Comparison of ENCODE assay signal across 1 cellular context in the genomic region with DNA sequence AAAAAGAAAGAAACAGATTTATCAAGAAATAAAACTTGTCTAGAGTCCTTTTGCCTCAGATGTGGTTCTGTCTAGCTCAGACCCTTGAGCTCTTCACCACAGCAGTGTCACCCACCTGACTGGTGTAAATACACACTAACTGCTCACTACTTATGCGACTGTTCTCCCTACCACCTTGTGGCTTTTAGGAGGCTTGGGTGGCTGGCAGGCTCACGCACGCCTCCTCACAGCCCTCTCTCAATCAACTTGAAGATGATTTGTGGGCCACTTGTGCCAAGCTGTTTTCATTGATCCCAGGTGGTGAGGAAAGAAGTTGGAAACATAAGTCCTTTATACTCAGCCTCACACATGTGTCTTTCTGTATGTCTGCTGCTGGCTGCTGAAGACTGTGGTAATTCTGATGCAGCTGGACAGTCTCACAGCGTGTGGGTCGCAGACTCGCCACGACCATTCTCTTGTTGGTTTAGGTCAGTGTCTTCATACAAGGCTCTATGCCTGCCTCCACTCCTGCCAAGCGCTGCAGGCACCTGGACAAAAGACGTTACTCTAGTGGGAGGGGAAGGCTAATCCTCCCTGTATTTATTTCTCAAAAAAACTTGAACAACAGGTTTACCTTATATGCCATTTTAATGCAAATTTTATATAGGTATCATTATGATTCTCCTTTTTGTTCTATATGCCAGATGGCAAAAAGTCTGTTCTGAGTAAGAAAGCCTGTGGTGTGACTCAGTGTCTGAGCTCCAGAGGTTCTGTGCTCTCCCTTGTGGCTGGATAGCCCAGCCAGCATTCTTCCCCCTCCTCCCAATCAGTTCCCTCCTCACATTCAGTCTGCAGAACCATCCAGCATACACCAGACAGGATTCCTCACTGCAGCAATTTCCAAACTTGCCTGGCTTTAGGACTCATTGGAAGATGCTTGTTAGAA.
TF ChIP-seq lines count a peak whose summit lies in the region.

No MANE protein-coding gene starts in this region.

TF ChIP-seq in GM12878, 131 proteins besides CTCF, POLR2A, EP300 and RAD21 (continued from another document):
- TF ChIP-seq, protein P1, sequence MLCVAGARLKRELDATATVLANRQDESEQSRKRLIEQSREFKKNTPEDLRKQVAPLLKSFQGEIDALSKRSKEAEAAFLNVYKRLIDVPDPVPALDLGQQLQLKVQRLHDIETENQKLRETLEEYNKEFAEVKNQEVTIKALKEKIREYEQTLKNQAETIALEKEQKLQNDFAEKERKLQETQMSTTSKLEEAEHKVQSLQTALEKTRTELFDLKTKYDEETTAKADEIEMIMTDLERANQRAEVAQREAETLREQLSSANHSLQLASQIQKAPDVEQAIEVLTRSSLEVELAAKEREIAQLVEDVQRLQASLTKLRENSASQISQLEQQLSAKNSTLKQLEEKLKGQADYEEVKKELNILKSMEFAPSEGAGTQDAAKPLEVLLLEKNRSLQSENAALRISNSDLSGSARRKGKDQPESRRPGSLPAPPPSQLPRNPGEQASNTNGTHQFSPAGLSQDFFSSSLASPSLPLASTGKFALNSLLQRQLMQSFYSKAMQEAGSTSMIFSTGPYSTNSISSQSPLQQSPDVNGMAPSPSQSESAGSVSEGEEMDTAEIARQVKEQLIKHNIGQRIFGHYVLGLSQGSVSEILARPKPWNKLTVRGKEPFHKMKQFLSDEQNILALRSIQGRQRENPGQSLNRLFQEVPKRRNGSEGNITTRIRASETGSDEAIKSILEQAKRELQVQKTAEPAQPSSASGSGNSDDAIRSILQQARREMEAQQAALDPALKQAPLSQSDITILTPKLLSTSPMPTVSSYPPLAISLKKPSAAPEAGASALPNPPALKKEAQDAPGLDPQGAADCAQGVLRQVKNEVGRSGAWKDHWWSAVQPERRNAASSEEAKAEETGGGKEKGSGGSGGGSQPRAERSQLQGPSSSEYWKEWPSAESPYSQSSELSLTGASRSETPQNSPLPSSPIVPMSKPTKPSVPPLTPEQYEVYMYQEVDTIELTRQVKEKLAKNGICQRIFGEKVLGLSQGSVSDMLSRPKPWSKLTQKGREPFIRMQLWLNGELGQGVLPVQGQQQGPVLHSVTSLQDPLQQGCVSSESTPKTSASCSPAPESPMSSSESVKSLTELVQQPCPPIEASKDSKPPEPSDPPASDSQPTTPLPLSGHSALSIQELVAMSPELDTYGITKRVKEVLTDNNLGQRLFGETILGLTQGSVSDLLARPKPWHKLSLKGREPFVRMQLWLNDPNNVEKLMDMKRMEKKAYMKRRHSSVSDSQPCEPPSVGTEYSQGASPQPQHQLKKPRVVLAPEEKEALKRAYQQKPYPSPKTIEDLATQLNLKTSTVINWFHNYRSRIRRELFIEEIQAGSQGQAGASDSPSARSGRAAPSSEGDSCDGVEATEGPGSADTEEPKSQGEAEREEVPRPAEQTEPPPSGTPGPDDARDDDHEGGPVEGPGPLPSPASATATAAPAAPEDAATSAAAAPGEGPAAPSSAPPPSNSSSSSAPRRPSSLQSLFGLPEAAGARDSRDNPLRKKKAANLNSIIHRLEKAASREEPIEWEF (IDR thresholded peaks at IDR 0.05; ENCODE audit: insufficient replicate concordance, low read depth, low read length), result no peak
- no peak for TF ChIP-seq MXI1 (IDR thresholded peaks at IDR 0.05; ENCODE audit: low read depth, low read length)
- TF ChIP-seq, protein P2, sequence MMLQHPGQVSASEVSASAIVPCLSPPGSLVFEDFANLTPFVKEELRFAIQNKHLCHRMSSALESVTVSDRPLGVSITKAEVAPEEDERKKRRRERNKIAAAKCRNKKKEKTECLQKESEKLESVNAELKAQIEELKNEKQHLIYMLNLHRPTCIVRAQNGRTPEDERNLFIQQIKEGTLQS (IDR thresholded peaks at IDR 0.05; ENCODE audit: borderline replicate concordance, extremely low read depth, low read depth, low read length), result no peak
